ENCODE assay signal across 9 cellular contexts in the genomic region with DNA sequence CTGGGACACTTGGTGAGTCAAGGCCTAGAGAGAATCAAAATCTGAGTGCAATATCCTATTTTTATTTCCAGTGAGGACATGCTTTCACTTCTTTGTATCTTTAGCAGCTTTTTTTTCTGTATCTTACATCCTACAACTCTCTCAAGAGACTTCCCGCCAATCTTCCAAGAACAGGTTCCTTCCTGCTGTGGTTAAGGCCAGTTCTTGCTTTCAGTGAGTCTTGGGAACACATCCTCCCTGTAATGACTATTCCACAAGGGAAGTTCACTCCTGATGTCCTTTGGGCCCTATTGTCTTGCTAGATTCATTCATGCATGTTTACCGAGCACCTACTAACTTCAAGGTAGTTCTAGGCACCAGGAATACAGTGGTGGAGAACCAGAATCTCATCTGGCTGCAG.
"Had no signal": no experiment of that assay in that cellular context is flagged by ENCODE, and none has a peak within 500 bp of the region (broad histone marks: within the 10 kb centered on the region; RNA-seq: fewer than 3 reads in every experiment).

No MANE protein-coding gene starts in this region.

- DNase-seq: GM23248, GOT3, H7, H9, HCEC 1CT, HFFc6 had no signal

- H3K4me3 ChIP-seq: GM23248, GM23338, HAP-1 had no signal

- H3K9ac ChIP-seq: GM23248 had no signal

- H3K4me2 ChIP-seq: GM23338 had no signal

- H3K9me3 ChIP-seq: HAP-1 had no signal

- H3K4me1 ChIP-seq: HAP-1 had no signal

- H3K9me3 Mint-ChIP-seq: GM23338, H9, HFFc6 had no signal

- H3K36me3 ChIP-seq: HAP-1 had no signal

- H3K27ac ChIP-seq: GM23248 had no signal

- H3K4me1 Mint-ChIP-seq: GM23338, H9 had no signal

- H2AFZ ChIP-seq: GM23248, GM23338 had no signal

- H3K27ac Mint-ChIP-seq: GM23338, H9, HFFc6 had no signal

- ATAC-seq: GM23338, HCT116 had no signal

- H3K4me3 Mint-ChIP-seq: GM23338, H9, HFFc6 had no signal
